Comparison of ENCODE assay signal across 8 cellular contexts in genomic region chr1:159923203-159924024, GRCh38. TPM values are rescaled to one million over a fixed set of nuclear protein-coding genes. Genes with fewer than 3 reads are reported as not detected.
DNase-seq lines count a peak whose midpoint lies in the region; TF ChIP-seq lines count a peak whose summit lies in the region.

No MANE protein-coding gene starts in this region.

- in situ Hi-C loops in astrocyte of the cerebellum (cut with HindIII; ENCODE audit: low sequenced_read_pairs), result no loop called here

- peak overlapping the region; percentile 93 for H3K9ac ChIP-seq in MM.1S (ENCODE audit: low read length)

- H3K27ac ChIP-seq in MM.1S (ENCODE audit: low read length), result peak overlapping the region; percentile 55

- peaks cover 34% of the 10 kb centered on the region for H3K4me1 ChIP-seq in MM.1S (ENCODE audit: low read length)

- H3F3A ChIP-seq in MM.1S (ENCODE audit: insufficient read depth, low read length), result peaks cover 8% of the 10 kb centered on the region

- H3K9me3 ChIP-seq in MM.1S (replicated peaks; ENCODE audit: insufficient read depth, low read length), result no peaks in the 10 kb centered on the region

- no peak overlapping the region for H2AFZ ChIP-seq in MM.1S (ENCODE audit: low read length)

- peak overlapping the region; percentile 98 to 100 (median 99) for H3K27ac Mint-ChIP-seq in immature natural killer cell

- peaks cover 1 to 15% (median 10%) of the 10 kb centered on the region in 3 donors for H3K36me3 Mint-ChIP-seq in immature natural killer cell

- peak overlapping the region; percentile 85 for H3K4me2 ChIP-seq in MM.1S (ENCODE audit: low read depth, low read length)

- peaks cover 59 to 70% of the 10 kb centered on the region in 2 donors for H3K4me1 Mint-ChIP-seq in immature natural killer cell

- DNase-seq in GM04503 (ENCODE audit: low read depth) (peak; percentile 56), HCEC 1CT (peak; percentile 60), MM.1S (peak; percentile 37), T-helper 22 cell (ENCODE audit: low read depth) (peak; percentile 92), astrocyte of the cerebellum (ENCODE audit: low read depth) (peak; percentile 69), immature natural killer cell (peak; percentile 91 to 92 (median 92)), NCI-H1048 (lab: John Stamatoyannopoulos, UW) (no peak)
- peak; percentile 79 for DNase-seq in stimulated activated CD4-positive, alpha-beta T cell treated with anti-CD3 and anti-CD28 coated beads, Interleukin-15, amount 100 ng/mL, for 24 hours

- peaks cover 60% of the 10 kb centered on the region for H3K79me2 ChIP-seq in MM.1S (ENCODE audit: low read length)

- peaks cover 25 to 35% (median 33%) of the 10 kb centered on the region in 3 donors for H3K27me3 Mint-ChIP-seq in immature natural killer cell (ENCODE audit: low read depth in 3 of 3)

- peaks cover 0 to 2% (median 0%) of the 10 kb centered on the region in 6 donors for H3K9me3 Mint-ChIP-seq in immature natural killer cell

- peak overlapping the region; percentile 86 for H3K4me3 ChIP-seq in MM.1S (ENCODE audit: low read length)
- peak overlapping the region; percentile 93 for H3K4me3 ChIP-seq in astrocyte of the cerebellum (ENCODE audit: low read depth, low read length)

- H3K4me3 Mint-ChIP-seq in immature natural killer cell, result peak overlapping the region; percentile 87 to 97 (median 92)

- TF ChIP-seq CTCF in MM.1S (IDR thresholded peaks at IDR 0.05; ENCODE audit: low read length) (no peak), astrocyte of the cerebellum (IDR thresholded peaks at IDR 0.05; ENCODE audit: low read depth, low read length, missing control alignments) (no peak)

- peaks cover 10% of the 10 kb centered on the region for H3K36me3 ChIP-seq in MM.1S (replicated peaks; ENCODE audit: insufficient read depth, low read length)

- no peaks in the 10 kb centered on the region for H3K27me3 ChIP-seq in MM.1S (replicated peaks; ENCODE audit: insufficient read depth, low read length)

- H3K9me2 ChIP-seq in MM.1S (replicated peaks; ENCODE audit: insufficient read depth, low read length), result no peaks in the 10 kb centered on the region

- no peaks in the 10 kb centered on the region for H4K20me1 ChIP-seq in MM.1S (ENCODE audit: insufficient read depth, low read length)

RNA-seq across cellular contexts. Expression of gene TAGLN2, which starts 1.9 kb away (rescaled TPM):
- 1,000 to 10,000 TPM in 2 of 3 donors, 100 to 1,000 TPM in 1; 660 to 1,369 (median 1,251) TPM for polyA plus RNA-seq in immature natural killer cell

RNA-seq across cellular contexts. Expression of gene IGSF9, which starts 22.0 kb away (rescaled TPM):
- polyA plus RNA-seq in immature natural killer cell, result not detected

RNA-seq across cellular contexts. Expression of gene CFAP45, which starts 23.4 kb away (rescaled TPM):
- under 1 TPM in 1 of 3 donors, not detected in 2; 0.36 TPM for polyA plus RNA-seq in immature natural killer cell

RNA-seq across cellular contexts. Expression of gene SLAMF9, which starts 30.6 kb away (rescaled TPM):
- not detected for polyA plus RNA-seq in immature natural killer cell
